17 cellular contexts compared by ENCODE assay signal in the genomic region with DNA sequence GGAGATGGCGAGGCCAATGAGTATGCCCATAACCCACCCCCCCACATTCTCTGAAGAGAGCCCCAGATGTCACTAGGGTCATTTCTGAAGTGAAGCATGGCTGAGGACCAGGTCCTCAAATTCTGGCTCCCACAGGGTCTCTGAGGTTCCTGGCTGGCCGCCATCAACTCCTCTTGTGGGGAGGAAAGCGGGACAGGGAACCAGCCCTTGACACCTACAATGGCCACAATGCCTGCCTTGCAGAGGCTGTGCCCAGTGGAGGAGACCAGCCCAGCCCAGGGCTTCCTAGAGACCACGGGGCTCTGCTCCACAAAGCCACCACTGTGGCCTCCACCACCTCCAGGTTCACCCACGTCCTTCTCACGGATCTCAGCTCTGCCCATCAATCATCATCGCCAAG.
DNase-seq lines count a peak whose midpoint lies in the region; TF ChIP-seq lines count a peak whose summit lies in the region.
"Had no signal": no experiment of that assay in that cellular context is flagged by ENCODE, and none has a peak within 500 bp of the region (broad histone marks: within the 10 kb centered on the region; RNA-seq: fewer than 3 reads in every experiment).

No MANE protein-coding gene starts in this region.

- no peaks in the 10 kb centered on the region for H3K9me2 ChIP-seq in Karpas-422 (replicated peaks; ENCODE audit: insufficient read depth, low read length)

- no peaks in the 10 kb centered on the region for H3K79me2 ChIP-seq in Karpas-422 (ENCODE audit: low read length)

- H3K27me3 ChIP-seq in BLaER1 (0 out of 2 replicates have a peak, but pooled peaks cover 9% of the 10 kb centered on the region), stomach (peaks cover 0 to 13% (median 0%) of the 10 kb centered on the region in 3 donors), Karpas-422 (ENCODE audit: low read length) (no peaks in the 10 kb centered on the region)

- H3K36me3 ChIP-seq in BLaER1 (no peaks in the 10 kb centered on the region), HEK293 (ENCODE audit: control insufficient read depth in 2 of 2, insufficient read depth in 1 of 2, low read length in 2 of 2) (no peaks in the 10 kb centered on the region), stomach (no peaks in the 10 kb centered on the region), Karpas-422 (ENCODE audit: insufficient read depth, low read length) (no peaks in the 10 kb centered on the region)

- H2AFZ ChIP-seq in Karpas-422 (ENCODE audit: low read length), result no peak overlapping the region
- H2AFZ ChIP-seq: PC-9 had no signal

- H4K20me1 ChIP-seq in BLaER1 (peaks cover 4% of the 10 kb centered on the region; the same call in 1 of the 2 replicates), Karpas-422 (ENCODE audit: insufficient read depth, low read depth, low read length) (no peaks in the 10 kb centered on the region)

- CTCF ChIA-PET in HEK293 (lab: Yijun Ruan, JAX), result no interaction called here

- TF ChIP-seq POLR2A in stomach (IDR thresholded peaks at IDR 0.05), result no peak

- intact Hi-C loops in stomach (cut with DNase I; ENCODE audit: low total_unique reads), result no loop called here
- intact Hi-C loops in posterior cingulate gyrus (cut with DNase I), result no loop called here

- H3K4me2 ChIP-seq in BLaER1, result 0 out of 2 replicates have a peak overlapping the region, but pooled peaks have one; percentile 3
- no peak overlapping the region for H3K4me2 ChIP-seq in Karpas-422 (ENCODE audit: low read depth, low read length, poor library complexity, severe bottlenecking)
- H3K4me2 ChIP-seq: PC-9 had no signal

- H3K9me3 ChIP-seq in BLaER1 (no peaks in the 10 kb centered on the region), HEK293 (ENCODE audit: control insufficient read depth, insufficient read depth, low read depth, low read length) (no peaks in the 10 kb centered on the region), stomach (no peaks in the 10 kb centered on the region), Karpas-422 (ENCODE audit: low read length) (peaks cover 10% of the 10 kb centered on the region; the same call in 1 of the 2 replicates)

- POLR2A ChIA-PET in HEK293 (lab: Yijun Ruan, JAX), result no interaction called here

- H3K4me1 ChIP-seq in BLaER1, result peaks cover 23% of the 10 kb centered on the region
- H3K4me1 ChIP-seq in HEK293 (ENCODE audit: control insufficient read depth, insufficient read depth, low read length), result peaks cover 9% of the 10 kb centered on the region
- H3K4me1 ChIP-seq in stomach, result peaks cover 14 to 61% (median 53%) of the 10 kb centered on the region in 4 donors
- no peaks in the 10 kb centered on the region for H3K4me1 ChIP-seq in Karpas-422 (ENCODE audit: low read length)

- H3K9ac ChIP-seq in BLaER1, result no peak overlapping the region
- H3K9ac ChIP-seq in Karpas-422 (ENCODE audit: low read length), result no peak overlapping the region

- TF ChIP-seq CTCF in HEK293 (tag by site-specific recombination; IDR thresholded peaks at IDR 0.05) (no peak), coronary artery (IDR thresholded peaks at IDR 0.05) (no peak), stomach (IDR thresholded peaks at IDR 0.05) (no peak)

- H3K4me3 ChIP-seq in BLaER1 (no peak overlapping the region), HEK293 (ENCODE audit: low read depth, low read length) (no peak overlapping the region), coronary artery (no peak overlapping the region), stomach (no peak overlapping the region), Karpas-422 (ENCODE audit: low read length) (no peak overlapping the region)
- H3K4me3 ChIP-seq: PC-9, SK-N-MC had no signal

- no peak for TF ChIP-seq EP300 in stomach (IDR thresholded peaks at IDR 0.05)

- 61 to 76% (median 70%) methylated on average over 6 to 7 of the region's 7 CpGs for WGBS in stomach, 5 donors

- no peak overlapping the region for H3K27ac ChIP-seq in BLaER1
- H3K27ac ChIP-seq in HEK293 (ENCODE audit: extremely low read depth, low read depth, low read length), result no peak overlapping the region
- H3K27ac ChIP-seq in coronary artery, result peak overlapping the region; percentile 74 to 84
- peak overlapping the region; percentile 4 to 71 (median 16) for H3K27ac ChIP-seq in stomach
- H3K27ac ChIP-seq in Karpas-422 (ENCODE audit: low read length), result no peak overlapping the region
- H3K27ac ChIP-seq: PC-9, SK-N-MC had no signal

- no peak for DNase-seq in coronary artery (ENCODE audit: low spot score)
- DNase-seq in stomach, result no peak
- DNase-seq in NCI-H1048 (lab: John Stamatoyannopoulos, UW), result no peak
- no peak for DNase-seq in posterior cingulate gyrus
- no peak for DNase-seq in Karpas-422
- DNase-seq: ACHN; CD8-positive, alpha-beta memory T cell; Kasumi-1; MV-4-11; NCI-H1694; NCI-H2107; NCI-H69; NK-92 treated with Interleukin-12 subunit alpha and Interleukin-12 subunit beta, amount 100 ng/mL, for 24 hours; PC-9 had no signal

TF ChIP-seq in HEK293, 187 proteins besides CTCF, POLR2A, EP300 and RAD21:
- no peak for TF ChIP-seq GLI4 (tag by site-specific recombination; IDR thresholded peaks at IDR 0.05)
- TF ChIP-seq, protein P1, sequence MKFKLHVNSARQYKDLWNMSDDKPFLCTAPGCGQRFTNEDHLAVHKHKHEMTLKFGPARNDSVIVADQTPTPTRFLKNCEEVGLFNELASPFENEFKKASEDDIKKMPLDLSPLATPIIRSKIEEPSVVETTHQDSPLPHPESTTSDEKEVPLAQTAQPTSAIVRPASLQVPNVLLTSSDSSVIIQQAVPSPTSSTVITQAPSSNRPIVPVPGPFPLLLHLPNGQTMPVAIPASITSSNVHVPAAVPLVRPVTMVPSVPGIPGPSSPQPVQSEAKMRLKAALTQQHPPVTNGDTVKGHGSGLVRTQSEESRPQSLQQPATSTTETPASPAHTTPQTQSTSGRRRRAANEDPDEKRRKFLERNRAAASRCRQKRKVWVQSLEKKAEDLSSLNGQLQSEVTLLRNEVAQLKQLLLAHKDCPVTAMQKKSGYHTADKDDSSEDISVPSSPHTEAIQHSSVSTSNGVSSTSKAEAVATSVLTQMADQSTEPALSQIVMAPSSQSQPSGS (tag by site-specific recombination; IDR thresholded peaks at IDR 0.05; ENCODE audit: low read depth), result no peak
- no peak for TF ChIP-seq ZEB2 (tag by site-specific recombination; IDR thresholded peaks at IDR 0.05)
- TF ChIP-seq ZNF23 (tag by site-specific recombination; IDR thresholded peaks at IDR 0.05; ENCODE audit: borderline replicate concordance), result no peak
- no peak for TF ChIP-seq ZNF335 (tag by site-specific recombination; conservative IDR thresholded peaks at IDR 0.05)
- 0 out of 2 replicates have a peak, but pooled peaks have one; percentile 17 for TF ChIP-seq EGR2 (tag by site-specific recombination; IDR thresholded peaks at IDR 0.05; ENCODE audit: low read depth)
- TF ChIP-seq, protein P2, sequence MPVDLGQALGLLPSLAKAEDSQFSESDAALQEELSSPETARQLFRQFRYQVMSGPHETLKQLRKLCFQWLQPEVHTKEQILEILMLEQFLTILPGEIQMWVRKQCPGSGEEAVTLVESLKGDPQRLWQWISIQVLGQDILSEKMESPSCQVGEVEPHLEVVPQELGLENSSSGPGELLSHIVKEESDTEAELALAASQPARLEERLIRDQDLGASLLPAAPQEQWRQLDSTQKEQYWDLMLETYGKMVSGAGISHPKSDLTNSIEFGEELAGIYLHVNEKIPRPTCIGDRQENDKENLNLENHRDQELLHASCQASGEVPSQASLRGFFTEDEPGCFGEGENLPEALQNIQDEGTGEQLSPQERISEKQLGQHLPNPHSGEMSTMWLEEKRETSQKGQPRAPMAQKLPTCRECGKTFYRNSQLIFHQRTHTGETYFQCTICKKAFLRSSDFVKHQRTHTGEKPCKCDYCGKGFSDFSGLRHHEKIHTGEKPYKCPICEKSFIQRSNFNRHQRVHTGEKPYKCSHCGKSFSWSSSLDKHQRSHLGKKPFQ (tag by site-specific recombination; IDR thresholded peaks at IDR 0.05), result no peak
- no peak for TF ChIP-seq ZNF140 (tag by site-specific recombination; IDR thresholded peaks at IDR 0.05)
- 0 out of 2 replicates have a peak, but pooled peaks have one; percentile 15 for TF ChIP-seq ZFHX2 (tag by site-specific recombination; conservative IDR thresholded peaks at IDR 0.05)

Comparison
In these comparisons a context has a peak if more than half of its experiments do, and no peak if none do; other contexts are left out.
1. H3K27ac ChIP-seq: peak in coronary artery (2 of 2) and stomach (5 of 5); none in BLaER1 (single experiment), HEK293 (single experiment) and Karpas-422 (single experiment).